In the genomic region with DNA sequence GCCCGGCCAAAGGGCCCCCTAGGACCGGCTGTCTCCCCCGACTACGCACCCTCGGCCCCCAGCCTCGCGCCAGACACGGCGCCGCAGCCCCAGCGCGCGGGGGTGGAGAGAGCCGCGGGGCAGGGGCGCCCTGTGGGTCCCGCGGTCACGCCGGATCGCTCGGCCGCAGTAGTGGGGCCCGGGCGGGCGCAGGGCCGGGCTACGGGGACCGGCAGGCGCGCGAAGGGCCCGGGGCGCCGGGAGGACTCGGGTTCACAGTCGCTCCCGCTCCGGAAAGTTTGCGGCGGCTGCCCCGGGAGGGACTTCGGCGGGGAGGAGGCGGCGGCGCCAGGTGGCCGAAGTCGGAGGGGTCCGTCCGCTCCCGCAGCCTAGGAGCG, we compare ENCODE assay signal across 9 cellular contexts. TPM values are rescaled to one million over a fixed set of nuclear protein-coding genes. Genes with fewer than 3 reads are reported as not detected.
DNase-seq lines count a peak whose midpoint lies in the region; ATAC-seq, FAIRE-seq and TF ChIP-seq lines count a peak whose summit lies in the region.
"Had no signal": no experiment of that assay in that cellular context is flagged by ENCODE, and none has a peak within 500 bp of the region (broad histone marks: within the 10 kb centered on the region; RNA-seq: fewer than 3 reads in every experiment).

No MANE protein-coding gene starts in this region.

- peaks cover 1% of the 10 kb centered on the region for H3K36me3 Mint-ChIP-seq in T-helper 2 cell treated with Interferon-gamma antibody and Interleukin-4, amounts not matched to agents 5 μg/mL and 100 μg/mL, for 36 hours (ENCODE audit: low read depth)

- intact Hi-C loops in adrenal gland (cut with DNase I), result no loop called here

- no peak for TF ChIP-seq POLR2A in adrenal gland (IDR thresholded peaks at IDR 0.05)

- H3K4me3 ChIP-seq in adrenal gland (peak overlapping the region; percentile 18 to 83 (median 56)), iPS-18c (ENCODE audit: insufficient read depth, low read depth, low read length) (peak overlapping the region; percentile 77), small intestine (ENCODE audit: low read depth in 1 of 2, low read length in 2 of 2) (peak overlapping the region; percentile 57 to 66)

- peaks cover 6 to 10% of the 10 kb centered on the region in 2 donors for H3K4me1 ChIP-seq in adrenal gland (replicated peaks in 1 of 2)
- H3K4me1 ChIP-seq in small intestine (ENCODE audit: control insufficient read depth in 2 of 2, insufficient read depth in 1 of 2, low read depth in 1 of 2, low read length in 1 of 2), result no peaks in the 10 kb centered on the region

- ATAC-seq in GM19467 (IDR thresholded peaks at IDR 0.05; ENCODE audit: unreplicated experiment), result no peak
- no peak for ATAC-seq in GM21786 (IDR thresholded peaks at IDR 0.05; ENCODE audit: unreplicated experiment)

- H3K36me3 ChIP-seq in adrenal gland (replicated peaks in 1 of 2), result no peaks in the 10 kb centered on the region
- no peaks in the 10 kb centered on the region for H3K36me3 ChIP-seq in small intestine (ENCODE audit: control insufficient read depth in 2 of 2, insufficient read depth in 2 of 2, low read length in 2 of 2)

- 0 to 7% (median 1%) methylated on average over 4 to 53 of the region's 53 CpGs for WGBS in adrenal gland, 4 donors
- WGBS in small intestine, 3 donors, result 0 to 2% (median 1%) methylated on average over 19 to 53 of the region's 53 CpGs

- peaks cover 8% of the 10 kb centered on the region for H3K4me1 Mint-ChIP-seq in T-helper 2 cell treated with Interferon-gamma antibody and Interleukin-4, amounts not matched to agents 5 μg/mL and 100 μg/mL, for 36 hours (ENCODE audit: low read depth)

- no peak overlapping the region for H3K27ac Mint-ChIP-seq in T-helper 2 cell treated with Interferon-gamma antibody and Interleukin-4, amounts not matched to agents 5 μg/mL and 100 μg/mL, for 36 hours

- peaks cover 17% of the 10 kb centered on the region for H3K9me3 Mint-ChIP-seq in T-helper 2 cell treated with Interferon-gamma antibody and Interleukin-4, amounts not matched to agents 5 μg/mL and 100 μg/mL, for 36 hours

- DNase-seq in T-helper 2 cell treated with Interferon-gamma antibody and Interleukin-4, amounts not matched to agents 5 μg/mL and 100 μg/mL, for 36 hours (ENCODE audit: low spot score), result no peak
- DNase-seq in T-helper 2 cell (no peak), adrenal gland (peak in 1 of 7 donors; percentile 45), small intestine (peak; percentile 8), glomerular visceral epithelial cell (ENCODE audit: extremely low spot score) (no peak)

- FAIRE-seq in small intestine (lab: Jason Lieb, UNC), result no peak
- FAIRE-seq: TTC549 had no signal

- H3K4me3 Mint-ChIP-seq in T-helper 2 cell treated with Interferon-gamma antibody and Interleukin-4, amounts not matched to agents 5 μg/mL and 100 μg/mL, for 36 hours, result peak overlapping the region; percentile 77

- H3K27ac ChIP-seq in adrenal gland (peak overlapping the region in 3 of 5 donors; percentile 52 to 77 (median 64)), small intestine (ENCODE audit: low read depth in 1 of 2, low read length in 1 of 2) (peak overlapping the region in 1 of 2 donors; percentile 67)

- peaks cover 53% of the 10 kb centered on the region for H3K27me3 Mint-ChIP-seq in T-helper 2 cell treated with Interferon-gamma antibody and Interleukin-4, amounts not matched to agents 5 μg/mL and 100 μg/mL, for 36 hours (ENCODE audit: low read depth)

- no peaks in the 10 kb centered on the region for H3K9me3 ChIP-seq in adrenal gland (replicated peaks in 1 of 3)
- peaks cover 2% of the 10 kb centered on the region for H3K9me3 ChIP-seq in iPS-18c (ENCODE audit: control insufficient read depth, insufficient read depth, low read length)
- H3K9me3 ChIP-seq in small intestine (ENCODE audit: control insufficient read depth, low read depth), result no peaks in the 10 kb centered on the region

- no peaks in the 10 kb centered on the region for H3K27me3 ChIP-seq in adrenal gland
- peaks cover 3 to 4% of the 10 kb centered on the region in 2 donors for H3K27me3 ChIP-seq in small intestine (ENCODE audit: control insufficient read depth in 2 of 2, insufficient read depth in 2 of 2, low read length in 2 of 2)

- no peak for TF ChIP-seq CTCF in adrenal gland (IDR thresholded peaks at IDR 0.05)

RNA-seq across cellular contexts. Expression of gene ZNF669, which starts 7.1 kb away (rescaled TPM):
- total RNA-seq in adrenal gland, result 10 to 100 TPM in 1 of 8 donors, 1 to 10 TPM in 7; 1.2 to 11.3 (median 5.1) TPM
- polyA plus RNA-seq in adrenal gland (1 to 10 TPM; 2.5 to 6.0 (median 3.3) TPM), small intestine (1 to 10 TPM; 3.6 to 5.7 (median 4.8) TPM)

RNA-seq across cellular contexts. Expression of gene ZNF670, which starts 32.6 kb away (rescaled TPM):
- total RNA-seq in adrenal gland, result 1 to 10 TPM in 7 of 8 donors, under 1 TPM in 1; 0.18 to 3.7 (median 2.0) TPM
- polyA plus RNA-seq in adrenal gland (1 to 10 TPM in 1 of 3 donors, under 1 TPM in 2; 0.80 to 3.1 (median 0.84) TPM), small intestine (1 to 10 TPM in 2 of 3 donors, under 1 TPM in 1; 0.81 to 2.7 (median 1.8) TPM)
